In genomic region chr1:3012511-3013291, GRCh38 we compare ENCODE assay signal across 8 cellular contexts. TPM values are rescaled to one million over a fixed set of nuclear protein-coding genes. Genes with fewer than 3 reads are reported as not detected.
A peak's percentile ranks its signal among the peaks of the same experiment; 100 is the strongest.
DNase-seq lines count a peak whose midpoint lies in the region; ATAC-seq and TF ChIP-seq lines count a peak whose summit lies in the region.

No MANE protein-coding gene starts in this region.

- H3K27ac ChIP-seq in ovary = no peak overlapping the region

- H3K4me1 ChIP-seq in ovary (ENCODE audit: insufficient read depth) = no peaks in the 10 kb centered on the region

- H3K9me3 ChIP-seq in ovary = no peaks in the 10 kb centered on the region

- TF ChIP-seq CTCF in fibroblast of the aortic adventitia (IDR thresholded peaks at IDR 0.05; ENCODE audit: insufficient read depth, low read length) = peak; percentile 55
- peak; percentile 38 to 73 (median 58) for TF ChIP-seq CTCF in ovary (IDR thresholded peaks at IDR 0.05)

- TF ChIP-seq POLR2A in ovary (IDR thresholded peaks at IDR 0.05) = no peak

- CTCF ChIA-PET in HEK293T (lab: Yijun Ruan, JAX) = interaction anchor here (1.7 to 2.2 kb wide), 2 partner anchors 12 to 337 kb away, joined by 6 to 7 read pairs; no protein-coding TSS in a partner anchor

- WGBS in ovary, 3 donors = 21 to 23% (median 22%) methylated on average over 40 to 41 of the region's 41 CpGs

- POLR2A ChIA-PET in HEK293T (lab: Yijun Ruan, JAX) = no interaction called here

- ATAC-seq in GM21360 (IDR thresholded peaks at IDR 0.05; ENCODE audit: unreplicated experiment) (no peak), HG02885 (IDR thresholded peaks at IDR 0.05; ENCODE audit: poor library complexity, unreplicated experiment) (no peak)

- DNase-seq in AG08395 (ENCODE audit: low spot score) (peak; percentile 40), HEK293T (ENCODE audit: extremely low spot score) (peak; percentile 82), fibroblast of the aortic adventitia (ENCODE audit: low read depth) (peak; percentile 2), ovary (peak; percentile 31 to 81 (median 70)), NCI-H146 treated with DMSO at 0.1 percent for 48 hours (lab: John Stamatoyannopoulos, UW; ENCODE audit: unreplicated experiment) (no peak)
- DNase-seq in activated CD8-positive, alpha-beta memory T cell treated with anti-CD3 and anti-CD28 coated beads, Interleukin-2, amount 50 U/mL, for 4 hours = peak; percentile 59

- H3K4me3 ChIP-seq in fibroblast of the aortic adventitia (ENCODE audit: low read depth, low read length) (no peak overlapping the region), ovary (no peak overlapping the region)

- intact Hi-C loops in ovary (cut with DNase I) = loop anchor here (1.0 to 10.0 kb wide), 7 partner anchors 272 to 555 kb away; no protein-coding TSS in a partner anchor

- H3K36me3 ChIP-seq in ovary = no peaks in the 10 kb centered on the region

- no peak for TF ChIP-seq EP300 in ovary (IDR thresholded peaks at IDR 0.05)

- no peaks in the 10 kb centered on the region for H3K27me3 ChIP-seq in ovary

TF ChIP-seq in HEK293T, 16 proteins besides CTCF, POLR2A, EP300 and RAD21:
- TF ChIP-seq NFRKB (IDR thresholded peaks at IDR 0.05) (no peak), PKNOX1 (IDR thresholded peaks at IDR 0.05) (no peak), ELF4 (IDR thresholded peaks at IDR 0.05) (no peak), ARNT (IDR thresholded peaks at IDR 0.05) (no peak), FOXK2 (IDR thresholded peaks at IDR 0.05) (no peak), ZNF384 (IDR thresholded peaks at IDR 0.05) (no peak), LEF1 (IDR thresholded peaks at IDR 0.05; ENCODE audit: borderline replicate concordance) (no peak), SUZ12 (IDR thresholded peaks at IDR 0.05) (no peak), CTBP1 (IDR thresholded peaks at IDR 0.05; ENCODE audit: borderline replicate concordance) (no peak)

RNA-seq across cellular contexts. Expression of gene ACTRT2, which starts 8.6 kb away (rescaled TPM):
- not detected in 2 replicates for total RNA-seq in fibroblast of the aortic adventitia (ENCODE audit: low replicate concordance)
- not detected for total RNA-seq in ovary
- polyA plus RNA-seq in ovary = not detected

RNA-seq across cellular contexts. Expression of gene PRDM16, which starts 56.3 kb away (rescaled TPM):
- total RNA-seq in fibroblast of the aortic adventitia (ENCODE audit: low replicate concordance) (0.98 and 11.3 TPM in 2 replicates), ovary (10 to 100 TPM in 2 of 7 donors, 1 to 10 TPM in 5; 1.1 to 17.3 (median 4.3) TPM)
- 1 to 10 TPM; 1.3 to 1.9 TPM for polyA plus RNA-seq in ovary
